ENCODE assay signal across 1 cellular context in genomic region chr5:150035139-150035893, GRCh38.
TF ChIP-seq lines count a peak whose summit lies in the region.

No MANE protein-coding gene starts in this region.

TF ChIP-seq in HepG2, 621 proteins besides CTCF, POLR2A, EP300 and RAD21:
- TF ChIP-seq MAFK (conservative IDR thresholded peaks at IDR 0.05 in 1 of 2, IDR thresholded peaks at IDR 0.05 in 1 of 2; ENCODE audit: low read length in 2 of 2) (peak; percentile 24 to 44; a peak in 3 of 4 replicates), ZNF432 (CRISPR knock-in tag; IDR thresholded peaks at IDR 0.05; ENCODE audit: borderline replicate concordance) (no peak), ZMYM2 (CRISPR knock-in tag; IDR thresholded peaks at IDR 0.05) (no peak)
- TF ChIP-seq, protein P1, sequence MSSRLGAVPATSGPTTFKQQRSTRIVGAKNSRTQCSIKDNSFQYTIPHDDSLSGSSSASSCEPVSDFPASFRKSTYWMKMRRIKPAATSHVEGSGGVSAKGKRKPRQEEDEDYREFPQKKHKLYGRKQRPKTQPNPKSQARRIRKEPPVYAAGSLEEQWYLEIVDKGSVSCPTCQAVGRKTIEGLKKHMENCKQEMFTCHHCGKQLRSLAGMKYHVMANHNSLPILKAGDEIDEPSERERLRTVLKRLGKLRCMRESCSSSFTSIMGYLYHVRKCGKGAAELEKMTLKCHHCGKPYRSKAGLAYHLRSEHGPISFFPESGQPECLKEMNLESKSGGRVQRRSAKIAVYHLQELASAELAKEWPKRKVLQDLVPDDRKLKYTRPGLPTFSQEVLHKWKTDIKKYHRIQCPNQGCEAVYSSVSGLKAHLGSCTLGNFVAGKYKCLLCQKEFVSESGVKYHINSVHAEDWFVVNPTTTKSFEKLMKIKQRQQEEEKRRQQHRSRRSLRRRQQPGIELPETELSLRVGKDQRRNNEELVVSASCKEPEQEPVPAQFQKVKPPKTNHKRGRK (CRISPR knock-in tag; IDR thresholded peaks at IDR 0.05) = no peak
- TF ChIP-seq, protein P2, sequence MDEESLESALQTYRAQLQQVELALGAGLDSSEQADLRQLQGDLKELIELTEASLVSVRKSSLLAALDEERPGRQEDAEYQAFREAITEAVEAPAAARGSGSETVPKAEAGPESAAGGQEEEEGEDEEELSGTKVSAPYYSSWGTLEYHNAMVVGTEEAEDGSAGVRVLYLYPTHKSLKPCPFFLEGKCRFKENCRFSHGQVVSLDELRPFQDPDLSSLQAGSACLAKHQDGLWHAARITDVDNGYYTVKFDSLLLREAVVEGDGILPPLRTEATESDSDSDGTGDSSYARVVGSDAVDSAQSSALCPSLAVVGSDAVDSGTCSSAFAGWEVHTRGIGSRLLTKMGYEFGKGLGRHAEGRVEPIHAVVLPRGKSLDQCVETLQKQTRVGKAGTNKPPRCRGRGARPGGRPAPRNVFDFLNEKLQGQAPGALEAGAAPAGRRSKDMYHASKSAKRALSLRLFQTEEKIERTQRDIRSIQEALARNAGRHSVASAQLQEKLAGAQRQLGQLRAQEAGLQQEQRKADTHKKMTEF (CRISPR knock-in tag; IDR thresholded peaks at IDR 0.05) = no peak
